35 cellular contexts compared by ENCODE assay signal in genomic region chrX:72253686-72254085, GRCh38. TPM values are rescaled to one million over a fixed set of nuclear protein-coding genes. Genes with fewer than 3 reads are reported as not detected.
"Had no signal": no experiment of that assay in that cellular context is flagged by ENCODE, and none has a peak within 500 bp of the region (broad histone marks: within the 10 kb centered on the region; RNA-seq: fewer than 3 reads in every experiment).

No MANE protein-coding gene starts in this region.

- H3K27me3 ChIP-seq: gastroesophageal sphincter had no signal

- H3K4me3 ChIP-seq: adrenal gland, coronary artery, dorsolateral prefrontal cortex, esophagus muscularis mucosa, gastroesophageal sphincter, heart right ventricle had no signal

- H3K27ac Mint-ChIP-seq: activated B cell treated with CpG ODN at 0.5 μM for 24 hours; activated CD8-positive, alpha-beta T cell treated with anti-CD3 and anti-CD28 coated beads for 36 hours; activated naive CD4-positive, alpha-beta T cell treated with anti-CD3 and anti-CD28 coated beads, Interleukin-2, amount 50 U/mL, for 24 hours; activated naive CD8-positive, alpha-beta T cell treated with anti-CD3 and anti-CD28 coated beads for 36 hours; activated naive CD8-positive, alpha-beta T cell treated with anti-CD3 and anti-CD28 coated beads, Interleukin-2, amount 50 U/mL, for 24 hours; activated T-helper 17 cell treated with anti-CD3 and anti-CD28 coated beads, Interleukin-2, amount 50 U/mL, for 72 hours; dendritic cell treated with granulocyte-macrophage colony-stimulating factor and Interleukin-4, amounts not matched to agents 40 ng/mL and 50 ng/mL, for 4 days; endodermal cell; T-cell; T-helper 1 cell treated with Interleukin-12 subunit alpha and Interleukin-12 subunit beta and Interleukin-4 antibody, amounts not matched to agents 30 μg/mL and 1 μg/mL, for 36 hours; T-helper 2 cell treated with Interferon-gamma antibody and Interleukin-4, amounts not matched to agents 5 μg/mL and 100 μg/mL, for 36 hours had no signal

- FAIRE-seq: bronchial epithelial cell had no signal

- H3K36me3 ChIP-seq: adrenal gland, brain microvascular endothelial cell, esophagus muscularis mucosa, gastroesophageal sphincter, heart right ventricle, WERI-Rb-1 had no signal

- H3K36me3 Mint-ChIP-seq: activated naive CD4-positive, alpha-beta T cell treated with anti-CD3 and anti-CD28 coated beads, Interleukin-2, amount 50 U/mL, for 24 hours; activated naive CD8-positive, alpha-beta T cell treated with anti-CD3 and anti-CD28 coated beads for 36 hours had no signal

- H3K27ac ChIP-seq: adrenal gland, brain microvascular endothelial cell, coronary artery, esophagus muscularis mucosa, gastroesophageal sphincter, heart right ventricle, WERI-Rb-1 had no signal

- H3K4me1 Mint-ChIP-seq: activated T-helper 17 cell treated with anti-CD3 and anti-CD28 coated beads, Interleukin-2, amount 50 U/mL, for 72 hours; central memory CD8-positive, alpha-beta T cell had no signal

- H3K4me1 ChIP-seq: adrenal gland, gastroesophageal sphincter, heart right ventricle had no signal

- H3K9me3 ChIP-seq: adrenal gland, esophagus muscularis mucosa, gastroesophageal sphincter, heart right ventricle had no signal

- H3K4me3 Mint-ChIP-seq: activated B cell treated with CpG ODN at 0.5 μM for 24 hours; activated CD8-positive, alpha-beta T cell treated with anti-CD3 and anti-CD28 coated beads for 36 hours; activated naive CD4-positive, alpha-beta T cell treated with anti-CD3 and anti-CD28 coated beads, Interleukin-2, amount 50 U/mL, for 24 hours; activated naive CD8-positive, alpha-beta T cell treated with anti-CD3 and anti-CD28 coated beads for 36 hours; activated naive CD8-positive, alpha-beta T cell treated with anti-CD3 and anti-CD28 coated beads, Interleukin-2, amount 50 U/mL, for 24 hours; activated T-cell treated with anti-CD3 and anti-CD28 coated beads, Interleukin-2, amount 50 U/mL, for 4 hours; activated T-helper 17 cell treated with anti-CD3 and anti-CD28 coated beads, Interleukin-2, amount 50 U/mL, for 72 hours; central memory CD8-positive, alpha-beta T cell; dendritic cell treated with granulocyte-macrophage colony-stimulating factor and Interleukin-4, amounts not matched to agents 40 ng/mL and 50 ng/mL, for 4 days; endodermal cell; T-cell; T-helper 1 cell treated with Interleukin-12 subunit alpha and Interleukin-12 subunit beta and Interleukin-4 antibody, amounts not matched to agents 30 μg/mL and 1 μg/mL, for 36 hours; T-helper 2 cell treated with Interferon-gamma antibody and Interleukin-4, amounts not matched to agents 5 μg/mL and 100 μg/mL, for 36 hours had no signal

- DNase-seq: activated B cell treated with CpG ODN at 0.5 μM for 24 hours; activated CD4-positive, alpha-beta T cell treated with anti-CD3 and anti-CD28 coated beads for 48 hours; activated CD4-positive, alpha-beta T cell treated with anti-CD3 and anti-CD28 coated beads, Interleukin-2, amount 50 U/mL, for 1 hour; activated CD4-positive, alpha-beta T cell treated with anti-CD3 and anti-CD28 coated beads, Interleukin-2, amount 50 U/mL, for 48 hours; activated CD8-positive, alpha-beta memory T cell treated with anti-CD3 and anti-CD28 coated beads for 24 hours; activated CD8-positive, alpha-beta T cell treated with anti-CD3 and anti-CD28 coated beads for 36 hours; activated effector memory CD4-positive, alpha-beta T cell treated with Interleukin-2 at 50 U/mL for 16 hours; activated gamma-delta T cell treated with Interleukin-2 at 50 U/mL for 16 hours; activated naive CD4-positive, alpha-beta T cell treated with Interleukin-2 at 50 U/mL for 16 hours; activated naive CD8-positive, alpha-beta T cell treated with anti-CD3 and anti-CD28 coated beads for 36 hours; activated naive CD8-positive, alpha-beta T cell treated with anti-CD3 and anti-CD28 coated beads, Interleukin-2, amount 50 U/mL, for 24 hours; activated T-cell treated with anti-CD3 and anti-CD28 coated beads, Interleukin-2, amount 50 U/mL, for 4 hours; adrenal gland; amygdala; aorta; brain microvascular endothelial cell; dorsolateral prefrontal cortex; effector memory CD4-positive, alpha-beta T cell; endodermal cell; foreskin melanocyte; heart right ventricle; T-cell; T1000; WERI-Rb-1 had no signal

- H3K9me3 Mint-ChIP-seq: activated B cell treated with CpG ODN at 0.5 μM for 24 hours; activated CD8-positive, alpha-beta T cell treated with anti-CD3 and anti-CD28 coated beads for 36 hours; activated naive CD4-positive, alpha-beta T cell treated with anti-CD3 and anti-CD28 coated beads, Interleukin-2, amount 50 U/mL, for 24 hours; activated naive CD8-positive, alpha-beta T cell treated with anti-CD3 and anti-CD28 coated beads for 36 hours; activated naive CD8-positive, alpha-beta T cell treated with anti-CD3 and anti-CD28 coated beads, Interleukin-2, amount 50 U/mL, for 24 hours; activated T-cell treated with anti-CD3 and anti-CD28 coated beads, Interleukin-2, amount 50 U/mL, for 4 hours; activated T-helper 17 cell treated with anti-CD3 and anti-CD28 coated beads, Interleukin-2, amount 50 U/mL, for 72 hours; central memory CD8-positive, alpha-beta T cell; dendritic cell treated with granulocyte-macrophage colony-stimulating factor and Interleukin-4, amounts not matched to agents 40 ng/mL and 50 ng/mL, for 4 days; T-cell; T-helper 1 cell treated with Interleukin-12 subunit alpha and Interleukin-12 subunit beta and Interleukin-4 antibody, amounts not matched to agents 30 μg/mL and 1 μg/mL, for 36 hours; T-helper 2 cell treated with Interferon-gamma antibody and Interleukin-4, amounts not matched to agents 5 μg/mL and 100 μg/mL, for 36 hours had no signal

RNA-seq across cellular contexts. Expression of gene CITED1, which starts 52.0 kb away (rescaled TPM):
- total RNA-seq: activated B cell treated with CpG ODN at 0.5 μM for 24 hours; activated CD8-positive, alpha-beta T cell treated with anti-CD3 and anti-CD28 coated beads for 36 hours; activated naive CD8-positive, alpha-beta T cell treated with anti-CD3 and anti-CD28 coated beads for 36 hours; activated T-cell treated with anti-CD3 and anti-CD28 coated beads, Interleukin-2, amount 50 U/mL, for 4 hours; activated T-helper 17 cell treated with anti-CD3 and anti-CD28 coated beads, Interleukin-2, amount 50 U/mL, for 72 hours; aorta; bronchial epithelial cell; epithelial cell of proximal tubule; T-cell had no signal
